33 cellular contexts compared by ENCODE assay signal in the genomic region with DNA sequence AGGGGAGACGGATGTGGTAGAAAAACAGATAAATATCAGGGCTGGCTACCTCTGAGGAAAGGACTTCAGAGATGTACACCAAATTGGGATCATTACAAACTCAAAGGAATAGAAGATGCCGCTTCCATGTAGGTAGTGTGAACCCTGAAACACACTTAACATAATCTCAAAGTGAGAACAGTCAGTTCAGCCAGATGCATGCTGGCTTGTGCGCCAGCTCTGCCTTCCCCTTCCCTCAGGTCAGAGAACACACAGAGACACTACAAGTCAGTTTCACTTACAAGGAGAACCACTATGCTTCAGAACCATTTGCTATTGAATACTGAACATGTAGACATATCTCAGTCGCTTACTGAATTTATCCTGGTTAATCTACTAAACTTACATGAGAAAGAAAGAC.
"Had no signal": no experiment of that assay in that cellular context is flagged by ENCODE, and none has a peak within 500 bp of the region (broad histone marks: within the 10 kb centered on the region; RNA-seq: fewer than 3 reads in every experiment).

No MANE protein-coding gene starts in this region.

- H3K36me3 ChIP-seq: ascending aorta, breast epithelium, cardiac muscle cell, WERI-Rb-1 had no signal

- H3K27ac ChIP-seq: ascending aorta, breast epithelium, cardiac muscle cell, coronary artery, dorsolateral prefrontal cortex, esophagus muscularis mucosa, foreskin keratinocyte, gastroesophageal sphincter, WERI-Rb-1 had no signal

- H3K4me1 Mint-ChIP-seq: activated B cell treated with CpG ODN at 0.5 μM for 24 hours; central memory CD8-positive, alpha-beta T cell had no signal

- H3K27me3 Mint-ChIP-seq: activated B cell treated with CpG ODN at 0.5 μM for 24 hours; activated CD8-positive, alpha-beta T cell treated with anti-CD3 and anti-CD28 coated beads for 36 hours; activated naive CD4-positive, alpha-beta T cell treated with anti-CD3 and anti-CD28 coated beads, Interleukin-2, amount 50 U/mL, for 24 hours; brain; dendritic cell treated with granulocyte-macrophage colony-stimulating factor and Interleukin-4, amounts not matched to agents 40 ng/mL and 50 ng/mL, for 4 days; T-helper 17 cell had no signal

- H3K4me1 ChIP-seq: breast epithelium had no signal

- H3K27me3 ChIP-seq: ascending aorta, breast epithelium, cardiac muscle cell, dorsolateral prefrontal cortex, esophagus muscularis mucosa, foreskin keratinocyte, gastroesophageal sphincter had no signal

- H3K4me3 Mint-ChIP-seq: activated B cell treated with CpG ODN at 0.5 μM for 24 hours; activated CD8-positive, alpha-beta T cell treated with anti-CD3 and anti-CD28 coated beads for 36 hours; activated naive CD4-positive, alpha-beta T cell treated with anti-CD3 and anti-CD28 coated beads for 36 hours; activated naive CD4-positive, alpha-beta T cell treated with anti-CD3 and anti-CD28 coated beads, Interleukin-2, amount 50 U/mL, for 24 hours; activated naive CD8-positive, alpha-beta T cell treated with anti-CD3 and anti-CD28 coated beads, Interleukin-2, amount 10 ng/mL, durations not matched to agents 7 days and 5 days; activated T-helper 1 cell treated with anti-CD3 and anti-CD28 coated beads, Interleukin-12 subunit alpha, Interleukin-12 subunit beta, Interleukin-2, Interleukin-4 antibody, amounts not matched to agents 30 ng/mL and 10 ng/mL and 1 ng/mL, durations not matched to agents 14 hours and 24 hours and 36 hours; brain; central memory CD8-positive, alpha-beta T cell; dendritic cell treated with granulocyte-macrophage colony-stimulating factor and Interleukin-4, amounts not matched to agents 40 ng/mL and 50 ng/mL, for 4 days; T-helper 17 cell; T-helper 2 cell treated with Interferon-gamma antibody and Interleukin-4, amounts not matched to agents 5 μg/mL and 100 μg/mL, for 36 hours had no signal

- H3K9me3 Mint-ChIP-seq: activated B cell treated with CpG ODN at 0.5 μM for 24 hours; activated naive CD4-positive, alpha-beta T cell treated with anti-CD3 and anti-CD28 coated beads, Interleukin-2, amount 50 U/mL, for 24 hours; activated T-helper 2 cell treated with anti-CD3 and anti-CD28 coated beads, Interferon-gamma antibody, Interleukin-2, Interleukin-4, amounts not matched to agents 10 μg/mL and 5 μg/mL and 100 μg/mL, durations not matched to agents 14 hours and 24 hours and 36 hours; central memory CD8-positive, alpha-beta T cell; T-helper 2 cell treated with Interferon-gamma antibody and Interleukin-4, amounts not matched to agents 5 μg/mL and 100 μg/mL, for 36 hours had no signal

- DNase-seq: activated B cell treated with CpG ODN at 0.5 μM for 24 hours; activated CD4-positive, alpha-beta T cell treated with anti-CD3 and anti-CD28 coated beads for 48 hours; activated CD4-positive, alpha-beta T cell treated with anti-CD3 and anti-CD28 coated beads, Interleukin-2, amount 50 U/mL, for 1 hour; activated CD4-positive, alpha-beta T cell treated with anti-CD3 and anti-CD28 coated beads, Interleukin-2, amount 50 U/mL, for 48 hours; activated CD8-positive, alpha-beta memory T cell treated with anti-CD3 and anti-CD28 coated beads for 24 hours; activated CD8-positive, alpha-beta T cell treated with anti-CD3 and anti-CD28 coated beads for 36 hours; activated effector memory CD4-positive, alpha-beta T cell treated with anti-CD3 and anti-CD28 coated beads, Interleukin-2, amount 50 U/mL, for 16 hours; activated naive CD4-positive, alpha-beta T cell treated with anti-CD3 and anti-CD28 coated beads for 36 hours; activated naive CD8-positive, alpha-beta T cell treated with anti-CD3 and anti-CD28 coated beads, Interleukin-2, amount 10 ng/mL, durations not matched to agents 7 days and 5 days; activated T-cell treated with anti-CD3 and anti-CD28 coated beads, Interleukin-2, amount 50 U/mL, for 1 hour; activated T-cell treated with anti-CD3 and anti-CD28 coated beads, Interleukin-2, amount 50 U/mL, for 48 hours; dorsolateral prefrontal cortex; effector memory CD4-positive, alpha-beta T cell; erythroblast; foreskin keratinocyte; T-helper 1 cell; T-helper 17 cell; T1000; WERI-Rb-1 had no signal

- ATAC-seq: activated CD4-positive, CD25-positive, alpha-beta regulatory T cell treated with anti-CD3 and anti-CD28 coated beads, Interleukin-2, amount 50 U/mL, for 24 hours; activated CD8-positive, alpha-beta T cell treated with anti-CD3 and anti-CD28 coated beads for 36 hours; foreskin keratinocyte; gastroesophageal sphincter; T-helper 17 cell had no signal

- H3K4me3 ChIP-seq: ascending aorta, breast epithelium, cardiac muscle cell, coronary artery, dorsolateral prefrontal cortex, esophagus muscularis mucosa, gastroesophageal sphincter had no signal

- H3K27ac Mint-ChIP-seq: activated B cell treated with CpG ODN at 0.5 μM for 24 hours; activated CD8-positive, alpha-beta T cell treated with anti-CD3 and anti-CD28 coated beads for 36 hours; activated naive CD4-positive, alpha-beta T cell treated with anti-CD3 and anti-CD28 coated beads for 36 hours; activated naive CD4-positive, alpha-beta T cell treated with anti-CD3 and anti-CD28 coated beads, Interleukin-2, amount 50 U/mL, for 24 hours; activated naive CD8-positive, alpha-beta T cell treated with anti-CD3 and anti-CD28 coated beads, Interleukin-2, amount 10 ng/mL, durations not matched to agents 7 days and 5 days; activated T-helper 1 cell treated with anti-CD3 and anti-CD28 coated beads, Interleukin-12 subunit alpha, Interleukin-12 subunit beta, Interleukin-2, Interleukin-4 antibody, amounts not matched to agents 30 ng/mL and 10 ng/mL and 1 ng/mL, durations not matched to agents 14 hours and 24 hours and 36 hours; activated T-helper 2 cell treated with anti-CD3 and anti-CD28 coated beads, Interferon-gamma antibody, Interleukin-2, Interleukin-4, amounts not matched to agents 10 μg/mL and 5 μg/mL and 100 μg/mL, durations not matched to agents 14 hours and 24 hours and 36 hours; brain; dendritic cell treated with granulocyte-macrophage colony-stimulating factor and Interleukin-4, amounts not matched to agents 40 ng/mL and 50 ng/mL, for 4 days; T-helper 17 cell; T-helper 2 cell treated with Interferon-gamma antibody and Interleukin-4, amounts not matched to agents 5 μg/mL and 100 μg/mL, for 36 hours had no signal
